19 cellular contexts compared by ENCODE assay signal in the genomic region with DNA sequence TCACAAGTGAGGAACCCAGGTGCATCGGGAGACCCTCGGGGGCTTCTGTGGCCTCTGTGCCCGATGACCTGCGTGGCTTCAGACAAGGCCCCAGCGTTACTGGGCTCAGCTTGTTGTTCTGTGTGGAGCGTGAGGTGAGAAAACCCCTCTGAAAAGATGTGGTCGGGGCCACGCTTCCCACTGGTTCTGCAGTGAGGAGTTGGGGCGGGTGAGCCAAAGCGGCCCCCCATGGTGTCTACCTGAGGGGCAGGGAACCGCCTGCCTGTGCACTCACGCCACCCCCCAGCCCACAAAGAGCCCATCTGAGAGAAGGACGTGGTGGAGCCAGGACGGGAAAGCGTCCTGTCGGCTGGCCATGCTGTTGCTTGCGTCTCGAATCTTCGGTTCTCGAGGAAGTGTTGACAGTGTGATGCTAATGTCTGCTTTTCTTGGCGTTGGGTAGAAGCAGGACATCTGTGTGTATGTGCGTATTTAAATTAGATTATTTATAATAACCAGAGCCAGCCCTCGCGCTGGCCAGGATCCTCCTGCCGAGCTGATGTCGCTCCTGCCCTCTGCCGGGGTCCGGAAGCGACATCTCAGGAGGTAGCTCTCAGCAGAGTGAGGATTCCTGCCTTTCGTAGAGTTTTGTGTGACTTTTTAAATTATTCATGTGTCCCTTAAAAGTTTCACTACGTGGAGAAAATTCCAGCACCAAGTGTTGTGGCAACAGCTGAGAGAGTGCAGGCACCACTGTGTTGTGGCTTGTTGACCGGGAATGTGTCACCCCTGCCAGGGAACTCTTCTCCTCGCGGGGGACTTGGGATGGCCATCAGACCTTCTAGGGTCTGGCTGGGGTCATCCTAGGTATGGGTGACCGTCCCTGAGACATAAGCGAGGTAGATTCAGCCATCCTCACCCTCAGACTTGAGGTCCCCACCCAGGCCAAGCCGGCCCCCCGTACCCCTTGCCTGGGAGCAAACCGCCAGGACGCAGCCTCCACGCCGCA.
"Had no signal": no experiment of that assay in that cellular context is flagged by ENCODE, and none has a peak within 500 bp of the region (broad histone marks: within the 10 kb centered on the region; RNA-seq: fewer than 3 reads in every experiment).

No MANE protein-coding gene starts in this region.

- H3K9me3 ChIP-seq: esophagus squamous epithelium, tibial nerve, uterus had no signal

- H3K27ac Mint-ChIP-seq: dendritic cell treated with granulocyte-macrophage colony-stimulating factor and Interleukin-4, amounts not matched to agents 40 ng/mL and 50 ng/mL, for 4 days; progenitor cell of endocrine pancreas had no signal

- ATAC-seq: stimulated activated naive CD8-positive, alpha-beta T cell treated with anti-CD3 and anti-CD28 coated beads, Interleukin-15, Interleukin-2, amounts not matched to agents 100 U/mL and 50 U/mL, for 24 hours had no signal

- DNase-seq: activated CD4-positive, alpha-beta T cell treated with anti-CD3 and anti-CD28 coated beads, Interleukin-2, amount 50 U/mL, for 1 hour; activated CD8-positive, alpha-beta memory T cell treated with anti-CD3 and anti-CD28 coated beads for 24 hours; activated CD8-positive, alpha-beta memory T cell treated with anti-CD3 and anti-CD28 coated beads, Interleukin-2, amount 50 U/mL, for 48 hours; activated effector memory CD4-positive, alpha-beta T cell treated with Interleukin-2 at 50 U/mL for 16 hours; activated naive CD4-positive, alpha-beta T cell treated with anti-CD3 and anti-CD28 coated beads, Interleukin-2, amount 50 U/mL, for 16 hours; activated T-cell treated with anti-CD3 and anti-CD28 coated beads, Interleukin-2, amount 50 U/mL, for 48 hours; aorta; cerebellar nuclear complex; effector CD8-positive, alpha-beta T cell; esophagus squamous epithelium; stimulated activated naive CD8-positive, alpha-beta T cell treated with anti-CD3 and anti-CD28 coated beads, Interleukin-15, Interleukin-2, amounts not matched to agents 100 U/mL and 50 U/mL, for 24 hours; T-helper 1 cell; T-helper 9 cell; uterus had no signal

- H3K9me3 Mint-ChIP-seq: dendritic cell treated with granulocyte-macrophage colony-stimulating factor and Interleukin-4, amounts not matched to agents 40 ng/mL and 50 ng/mL, for 4 days had no signal

- H3K27ac ChIP-seq: esophagus squamous epithelium, skin epidermis, tibial nerve, uterus had no signal

- H3K27me3 Mint-ChIP-seq: dendritic cell treated with granulocyte-macrophage colony-stimulating factor and Interleukin-4, amounts not matched to agents 40 ng/mL and 50 ng/mL, for 4 days; progenitor cell of endocrine pancreas had no signal

- H3K4me3 ChIP-seq: esophagus squamous epithelium, lung, skin epidermis, tibial nerve, uterus had no signal

- H3K4me1 ChIP-seq: tibial nerve, uterus had no signal

- H3K4me3 Mint-ChIP-seq: dendritic cell treated with granulocyte-macrophage colony-stimulating factor and Interleukin-4, amounts not matched to agents 40 ng/mL and 50 ng/mL, for 4 days had no signal

- H3K27me3 ChIP-seq: esophagus squamous epithelium, tibial nerve, uterus had no signal

- H3K36me3 ChIP-seq: uterus had no signal
